In the genomic region with DNA sequence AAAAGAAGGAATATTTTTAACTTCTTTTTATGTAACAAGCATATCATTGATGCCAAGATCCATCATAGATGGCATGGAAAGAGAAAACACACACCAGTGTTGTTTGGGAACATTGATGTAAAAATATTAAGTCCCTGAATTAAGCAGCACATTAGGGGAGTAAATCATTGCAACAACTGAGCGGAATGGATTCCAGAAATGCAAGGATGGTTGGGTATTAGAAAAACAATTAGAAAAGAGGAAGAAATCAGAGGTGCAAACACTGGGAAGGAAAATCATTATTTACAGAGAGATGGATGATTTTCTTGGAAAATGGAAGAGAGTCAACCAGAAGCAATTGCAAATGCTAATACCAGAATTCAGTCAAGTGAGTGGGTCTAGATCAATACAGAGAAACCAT, we compare ENCODE assay signal across 12 cellular contexts. TPM values are rescaled to one million over a fixed set of nuclear protein-coding genes. Genes with fewer than 3 reads are reported as not detected.
"Had no signal": no experiment of that assay in that cellular context is flagged by ENCODE, and none has a peak within 500 bp of the region (broad histone marks: within the 10 kb centered on the region; RNA-seq: fewer than 3 reads in every experiment).

No MANE protein-coding gene starts in this region.

- DNase-seq: GM23248, GOT3, H7, H9, HCEC 1CT, HFFc6 had no signal

- H3K4me1 ChIP-seq: HAP-1 had no signal

- H3K9ac ChIP-seq: GM23248 had no signal

- H3K27ac ChIP-seq: GM23248 had no signal

- H2AFZ ChIP-seq: GM23248, GM23338 had no signal

- FAIRE-seq: H1, H54 had no signal

- H3K4me3 Mint-ChIP-seq: GM23338, H9, HFFc6 had no signal

- H3K27ac Mint-ChIP-seq: GM23338, H9, HFFc6 had no signal

- H3K4me2 ChIP-seq: GM23338 had no signal

- H3K36me3 ChIP-seq: HAP-1 had no signal

- ATAC-seq: GM23338, HCT116 had no signal

- H3K4me3 ChIP-seq: GM23248, GM23338, HAP-1 had no signal

- H3K4me1 Mint-ChIP-seq: GM23338 had no signal

RNA-seq across cellular contexts. Expression of a gene that starts 8.1 kb away (rescaled TPM):
- total RNA-seq: GM23248, H4, HFFc6 had no signal
- polyA plus RNA-seq: GM23248, GM23338 had no signal
